Comparison of ENCODE assay signal across 8 cellular contexts in the genomic region with DNA sequence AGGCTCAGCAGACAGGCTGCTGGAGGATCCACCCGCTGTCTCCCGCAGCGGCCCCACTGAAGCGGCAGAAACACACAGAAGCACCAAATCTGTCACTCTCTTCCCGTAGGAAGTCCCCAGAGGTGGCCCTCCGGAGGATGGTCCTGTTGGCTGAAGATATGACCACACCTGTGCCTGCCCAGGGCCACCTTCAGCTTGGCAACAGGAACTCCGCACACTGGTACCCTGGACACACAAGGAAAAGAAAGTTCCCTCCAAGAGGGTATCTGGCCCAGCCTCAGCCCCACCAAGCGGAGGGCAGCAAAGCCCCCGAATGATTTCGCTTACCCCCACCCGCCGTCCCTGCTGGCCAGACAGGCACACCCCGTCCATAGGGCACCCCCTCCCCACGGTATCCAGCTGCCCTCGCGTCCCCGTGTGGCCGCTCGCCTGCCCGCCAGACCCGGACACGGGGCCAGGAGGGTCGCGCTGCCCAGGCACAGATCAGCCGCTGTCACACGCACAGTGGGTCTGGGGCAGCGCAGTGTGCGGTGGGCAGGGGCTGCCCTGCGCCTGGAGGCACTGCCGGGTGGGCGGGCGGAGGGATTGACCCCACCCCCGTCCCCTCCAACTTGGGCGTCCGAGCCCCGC. TPM values are rescaled to one million over a fixed set of nuclear protein-coding genes. Genes with fewer than 3 reads are reported as not detected.
DNase-seq lines count a peak whose midpoint lies in the region; ATAC-seq lines count a peak whose summit lies in the region.

No MANE protein-coding gene starts in this region.

- peak overlapping the region; percentile 89 for H3K4me3 Mint-ChIP-seq in activated T-helper 1 cell treated with anti-CD3 and anti-CD28 coated beads, Interleukin-12 subunit alpha, Interleukin-12 subunit beta, Interleukin-2, Interleukin-4 antibody, amounts not matched to agents 30 ng/mL and 10 ng/mL and 1 ng/mL, durations not matched to agents 14 hours and 24 hours and 36 hours

- H3K27me3 Mint-ChIP-seq in activated T-helper 1 cell treated with anti-CD3 and anti-CD28 coated beads, Interleukin-12 subunit alpha, Interleukin-12 subunit beta, Interleukin-2, Interleukin-4 antibody, amounts not matched to agents 30 ng/mL and 10 ng/mL and 1 ng/mL, durations not matched to agents 14 hours and 24 hours and 36 hours (ENCODE audit: insufficient read depth), result peaks cover under 1% of the 10 kb centered on the region

- H3K36me3 ChIP-seq in iPS-15b (ENCODE audit: control insufficient read depth, insufficient read depth, low read length), result peaks cover 15% of the 10 kb centered on the region

- no peaks in the 10 kb centered on the region for H3K9me3 ChIP-seq in iPS-15b (ENCODE audit: control insufficient read depth, insufficient read depth, low read length)

- peak overlapping the region; percentile 58 for H3K4me3 ChIP-seq in iPS-15b (ENCODE audit: low read depth, low read length)

- H3K36me3 Mint-ChIP-seq in activated T-helper 1 cell treated with anti-CD3 and anti-CD28 coated beads, Interleukin-12 subunit alpha, Interleukin-12 subunit beta, Interleukin-2, Interleukin-4 antibody, amounts not matched to agents 30 ng/mL and 10 ng/mL and 1 ng/mL, durations not matched to agents 14 hours and 24 hours and 36 hours (ENCODE audit: low read depth), result peaks cover 7% of the 10 kb centered on the region

- intact Hi-C loops in Right ventricle myocardium inferior (cut with DNase I) (no loop called here), cardiac septum (cut with DNase I) (no loop called here), posterior vena cava (cut with DNase I) (no loop called here)
- intact Hi-C loops in activated T-helper 1 cell treated with anti-CD3 and anti-CD28 coated beads, Interleukin-12 subunit alpha, Interleukin-12 subunit beta, Interleukin-2, Interleukin-4 antibody, amounts not matched to agents 30 ng/mL and 10 ng/mL and 1 ng/mL, durations not matched to agents 14 hours and 24 hours and 36 hours (cut with micrococcal nuclease), result loop anchor here (1.0 to 2.0 kb wide), 7 partner anchors 7 to 229 kb away; partner anchors contain the start of genes DEAF1, LMNTD2, LRRC56 and PHRF1

- peaks cover 15% of the 10 kb centered on the region for H3K4me1 ChIP-seq in iPS-15b (ENCODE audit: control insufficient read depth, insufficient read depth, low read length)

- H3K9me3 Mint-ChIP-seq in activated T-helper 1 cell treated with anti-CD3 and anti-CD28 coated beads, Interleukin-12 subunit alpha, Interleukin-12 subunit beta, Interleukin-2, Interleukin-4 antibody, amounts not matched to agents 30 ng/mL and 10 ng/mL and 1 ng/mL, durations not matched to agents 14 hours and 24 hours and 36 hours, result no peaks in the 10 kb centered on the region

- no peak overlapping the region for H3K9ac ChIP-seq in iPS-15b (ENCODE audit: low read depth, low read length)

- H3K4me1 Mint-ChIP-seq in activated T-helper 1 cell treated with anti-CD3 and anti-CD28 coated beads, Interleukin-12 subunit alpha, Interleukin-12 subunit beta, Interleukin-2, Interleukin-4 antibody, amounts not matched to agents 30 ng/mL and 10 ng/mL and 1 ng/mL, durations not matched to agents 14 hours and 24 hours and 36 hours (ENCODE audit: low read depth), result peaks cover 16% of the 10 kb centered on the region

- H3K27me3 ChIP-seq in iPS-15b (ENCODE audit: control insufficient read depth, insufficient read depth, low read length), result peaks cover 3% of the 10 kb centered on the region

- H3K27ac Mint-ChIP-seq in activated T-helper 1 cell treated with anti-CD3 and anti-CD28 coated beads, Interleukin-12 subunit alpha, Interleukin-12 subunit beta, Interleukin-2, Interleukin-4 antibody, amounts not matched to agents 30 ng/mL and 10 ng/mL and 1 ng/mL, durations not matched to agents 14 hours and 24 hours and 36 hours, result peak overlapping the region; percentile 65

- H3K27ac ChIP-seq in substantia nigra (ENCODE audit: low read depth, low read length, poor library complexity, severe bottlenecking), result peak overlapping the region; percentile 61

- ATAC-seq in Right ventricle myocardium inferior (peak; percentile 12), GM21619 (IDR thresholded peaks at IDR 0.05; ENCODE audit: unreplicated experiment) (no peak)

- DNase-seq in Right ventricle myocardium inferior (ENCODE audit: missing footprints), result peak; percentile 74
- DNase-seq in cardiac septum (ENCODE audit: low spot score), result no peak
- DNase-seq in activated T-helper 1 cell treated with anti-CD3 and anti-CD28 coated beads, Interleukin-12 subunit alpha, Interleukin-12 subunit beta, Interleukin-2, Interleukin-4 antibody, amounts not matched to agents 30 ng/mL and 10 ng/mL and 1 ng/mL, durations not matched to agents 14 hours and 24 hours and 36 hours (ENCODE audit: low spot score), result no peak
- DNase-seq in substantia nigra (lab: John Stamatoyannopoulos, UW), result peak in 3 of 49 donors; percentile 10 to 64 (median 29)
- DNase-seq in DMS 273 (lab: John Stamatoyannopoulos, UW; ENCODE audit: unreplicated experiment), result no peak
- no peak for DNase-seq in posterior vena cava (ENCODE audit: low spot score)

RNA-seq across cellular contexts. Expression of gene RASSF7, which starts 7.0 kb away (rescaled TPM):
- 3.9 TPM for total RNA-seq in Right ventricle myocardium inferior
- 2.6 TPM for total RNA-seq in cardiac septum
- 15.9 and 19.8 TPM in 2 replicates for total RNA-seq in activated T-helper 1 cell treated with anti-CD3 and anti-CD28 coated beads, Interleukin-12 subunit alpha, Interleukin-12 subunit beta, Interleukin-2, Interleukin-4 antibody, amounts not matched to agents 30 ng/mL and 10 ng/mL and 1 ng/mL, durations not matched to agents 14 hours and 24 hours and 36 hours
- total RNA-seq in posterior vena cava, result 1 to 10 TPM; 2.1 to 2.6 TPM

RNA-seq across cellular contexts. Expression of gene LMNTD2, which starts 7.2 kb away (rescaled TPM):
- total RNA-seq in Right ventricle myocardium inferior (0.14 TPM), cardiac septum (0.40 TPM), posterior vena cava (under 1 TPM; 0.43 to 0.56 TPM)
- 0.47 and 0.64 TPM in 2 replicates for total RNA-seq in activated T-helper 1 cell treated with anti-CD3 and anti-CD28 coated beads, Interleukin-12 subunit alpha, Interleukin-12 subunit beta, Interleukin-2, Interleukin-4 antibody, amounts not matched to agents 30 ng/mL and 10 ng/mL and 1 ng/mL, durations not matched to agents 14 hours and 24 hours and 36 hours

RNA-seq across cellular contexts. Expression of gene PHRF1, which starts 8.5 kb away (rescaled TPM):
- total RNA-seq in Right ventricle myocardium inferior (16.6 TPM), cardiac septum (20.9 TPM), posterior vena cava (10 to 100 TPM; 18.3 to 20.8 TPM)
- 58.6 and 59.8 TPM in 2 replicates for total RNA-seq in activated T-helper 1 cell treated with anti-CD3 and anti-CD28 coated beads, Interleukin-12 subunit alpha, Interleukin-12 subunit beta, Interleukin-2, Interleukin-4 antibody, amounts not matched to agents 30 ng/mL and 10 ng/mL and 1 ng/mL, durations not matched to agents 14 hours and 24 hours and 36 hours

RNA-seq across cellular contexts. Expression of gene LRRC56, which starts 30.4 kb away (rescaled TPM):
- 0.16 TPM for total RNA-seq in Right ventricle myocardium inferior
- 0.38 TPM for total RNA-seq in cardiac septum
- total RNA-seq in activated T-helper 1 cell treated with anti-CD3 and anti-CD28 coated beads, Interleukin-12 subunit alpha, Interleukin-12 subunit beta, Interleukin-2, Interleukin-4 antibody, amounts not matched to agents 30 ng/mL and 10 ng/mL and 1 ng/mL, durations not matched to agents 14 hours and 24 hours and 36 hours, result 1.8 and 2.2 TPM in 2 replicates
- under 1 TPM; 0.43 to 0.56 TPM for total RNA-seq in posterior vena cava

RNA-seq across cellular contexts. Expression of gene HRAS, which starts 32.4 kb away (rescaled TPM):
- 57.5 TPM for total RNA-seq in Right ventricle myocardium inferior
- total RNA-seq in cardiac septum, result 75.9 TPM
- 76.6 and 88.7 TPM in 2 replicates for total RNA-seq in activated T-helper 1 cell treated with anti-CD3 and anti-CD28 coated beads, Interleukin-12 subunit alpha, Interleukin-12 subunit beta, Interleukin-2, Interleukin-4 antibody, amounts not matched to agents 30 ng/mL and 10 ng/mL and 1 ng/mL, durations not matched to agents 14 hours and 24 hours and 36 hours
- total RNA-seq in posterior vena cava, result 10 to 100 TPM; 37.2 to 48.5 TPM
